ENCODE assay signal across 37 cellular contexts in the genomic region with DNA sequence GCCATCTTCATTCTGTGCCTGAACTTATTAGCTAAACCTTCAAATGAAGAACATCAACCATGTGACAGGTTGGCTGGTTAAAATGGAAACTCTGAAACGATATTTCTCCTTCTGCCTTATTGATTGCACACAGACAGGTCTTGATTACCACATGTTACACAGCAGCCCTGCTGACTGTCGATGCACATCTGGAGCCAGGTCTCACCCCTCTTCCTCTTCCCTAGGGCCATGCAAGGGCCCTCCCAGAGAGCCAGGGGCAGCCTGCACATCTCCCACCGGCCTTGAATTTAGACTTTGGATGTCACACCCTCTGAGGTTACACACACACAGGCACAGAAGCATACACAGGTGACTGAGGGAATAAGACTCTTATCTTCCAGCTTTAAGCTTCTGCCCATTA. TPM values are rescaled to one million over a fixed set of nuclear protein-coding genes. Genes with fewer than 3 reads are reported as not detected.
A peak's percentile ranks its signal among the peaks of the same experiment; 100 is the strongest.
DNase-seq lines count a peak whose midpoint lies in the region; ATAC-seq, FAIRE-seq and TF ChIP-seq lines count a peak whose summit lies in the region.
"Had no signal": no experiment of that assay in that cellular context is flagged by ENCODE, and none has a peak within 500 bp of the region (broad histone marks: within the 10 kb centered on the region; RNA-seq: fewer than 3 reads in every experiment).

No MANE protein-coding gene starts in this region.

- POLR2A ChIA-PET in HepG2 (lab: Yijun Ruan, JAX), result no interaction called here

- ATAC-seq in HepG2 (peak; percentile 54), right lobe of liver (no peak), GM21381 (IDR thresholded peaks at IDR 0.05; ENCODE audit: unreplicated experiment) (no peak)
- ATAC-seq: A549; CD8-positive, alpha-beta T cell had no signal

- FAIRE-seq in HepG2 (lab: Jason Lieb, UNC), result no peak
- peak; percentile 52 for FAIRE-seq in HTR-8/SVneo (lab: Jason Lieb, UNC)
- FAIRE-seq: A204.1, A549, D721Med had no signal

- no peak overlapping the region for H3K14ac ChIP-seq in mesenchymal stem cell (ENCODE audit: low read length in 2 of 2)
- no peak overlapping the region for H3K14ac ChIP-seq in trophoblast cell (ENCODE audit: low read length)

- H2AK5ac ChIP-seq in mesenchymal stem cell (ENCODE audit: low read length, severe bottlenecking) (no peak overlapping the region), trophoblast cell (ENCODE audit: low read length) (no peak overlapping the region)

- H3K79me2 ChIP-seq in HepG2 (ENCODE audit: insufficient read depth, low read length) (no peaks in the 10 kb centered on the region), trophoblast cell (ENCODE audit: control insufficient read depth, insufficient read depth, low read length, poor library complexity) (no peaks in the 10 kb centered on the region), MM.1S (ENCODE audit: low read length) (no peaks in the 10 kb centered on the region)

- no peak for TF ChIP-seq RAD21 in HepG2 (CRISPR knock-in tag; IDR thresholded peaks at IDR 0.05)

- no peaks in the 10 kb centered on the region for H3F3A ChIP-seq in MM.1S (ENCODE audit: insufficient read depth, low read length)

- H3K9me3 ChIP-seq in HepG2 (ENCODE audit: low read length) (no peaks in the 10 kb centered on the region), right lobe of liver (no peaks in the 10 kb centered on the region), mesenchymal stem cell (ENCODE audit: control insufficient read depth, low read length) (no peaks in the 10 kb centered on the region), trophoblast cell (ENCODE audit: insufficient read depth, low read depth, low read length) (peaks cover 2% of the 10 kb centered on the region), MM.1S (replicated peaks; ENCODE audit: insufficient read depth, low read length) (no peaks in the 10 kb centered on the region)
- H3K9me3 ChIP-seq: A549, BE2C, Caco-2 had no signal

- H3K18ac ChIP-seq in mesenchymal stem cell (ENCODE audit: low read depth in 1 of 2, low read length in 2 of 2) (no peak overlapping the region), trophoblast cell (ENCODE audit: low read length) (no peak overlapping the region)

- no peak for TF ChIP-seq CTCF in HepG2 (CRISPR knock-in tag; IDR thresholded peaks at IDR 0.05)
- no peak for TF ChIP-seq CTCF in right lobe of liver (IDR thresholded peaks at IDR 0.05)
- TF ChIP-seq CTCF in MM.1S (IDR thresholded peaks at IDR 0.05; ENCODE audit: low read length), result no peak

- H2BK5ac ChIP-seq in mesenchymal stem cell (ENCODE audit: low read depth, low read length, poor library complexity, severe bottlenecking) (no peak overlapping the region), trophoblast cell (ENCODE audit: low read depth, low read length, poor library complexity) (no peak overlapping the region)

- H3K36me3 ChIP-seq in HepG2 (replicated peaks in 1 of 2; ENCODE audit: control insufficient read depth in 1 of 2, insufficient read depth in 2 of 2, low read length in 2 of 2) (no peaks in the 10 kb centered on the region), right lobe of liver (no peaks in the 10 kb centered on the region), mesenchymal stem cell (ENCODE audit: control insufficient read depth in 1 of 2, insufficient read depth in 2 of 2, low read depth in 1 of 2, low read length in 2 of 2) (no peaks in the 10 kb centered on the region), trophoblast cell (ENCODE audit: control insufficient read depth in 1 of 2, insufficient read depth in 2 of 2, low read length in 2 of 2) (no peaks in the 10 kb centered on the region), MM.1S (replicated peaks; ENCODE audit: insufficient read depth, low read length) (no peaks in the 10 kb centered on the region)
- H3K36me3 ChIP-seq: BE2C; BLaER1; BLaER1 treated with 17β-estradiol and CSF1 and Interleukin-3, amounts not matched to agents 10 nM and 100 nM had no signal

- BruUV-seq in HepG2 (replicated peaks; lab: Mats Ljungman, UMichigan), result no TSS peak

- H3K27ac ChIP-seq in HepG2 (ENCODE audit: extremely low read length, insufficient read depth, low read length), result no peak overlapping the region
- H3K27ac ChIP-seq in right lobe of liver, result no peak overlapping the region
- H3K27ac ChIP-seq in mesenchymal stem cell (ENCODE audit: low read length, poor library complexity, severe bottlenecking), result no peak overlapping the region
- H3K27ac ChIP-seq in trophoblast cell (ENCODE audit: low read depth, low read length), result no peak overlapping the region
- no peak overlapping the region for H3K27ac ChIP-seq in MM.1S (ENCODE audit: low read length)
- H3K27ac ChIP-seq: 22Rv1; A549; BLaER1; BLaER1 treated with 17β-estradiol and CSF1 and Interleukin-3, amounts not matched to agents 10 nM and 100 nM; C4-2B had no signal

- H3K4ac ChIP-seq in mesenchymal stem cell (ENCODE audit: low read depth in 1 of 2, low read length in 2 of 2) (no peak overlapping the region), trophoblast cell (ENCODE audit: low read depth, low read length) (no peak overlapping the region)

- intact Hi-C loops in HepG2 (cut with micrococcal nuclease; ENCODE audit: unreplicated experiment) (no loop called here), right lobe of liver (cut with DNase I) (no loop called here)

- no peak overlapping the region for H4K91ac ChIP-seq in mesenchymal stem cell (ENCODE audit: low read length)
- H4K91ac ChIP-seq in trophoblast cell (ENCODE audit: low read depth, low read length), result no peak overlapping the region

- H2BK120ac ChIP-seq in mesenchymal stem cell (ENCODE audit: low read depth, low read length) (no peak overlapping the region), trophoblast cell (ENCODE audit: insufficient read depth, low read length, poor library complexity) (no peak overlapping the region)

- H3K23ac ChIP-seq in mesenchymal stem cell (ENCODE audit: low read length in 2 of 2) (no peak overlapping the region), trophoblast cell (ENCODE audit: low read length) (no peak overlapping the region)

- H3K4me3 ChIP-seq in HepG2 (replicated peaks in 1 of 3; ENCODE audit: insufficient read depth in 1 of 3, low read depth in 2 of 3, low read length in 3 of 3), result no peak overlapping the region
- no peak overlapping the region for H3K4me3 ChIP-seq in right lobe of liver
- H3K4me3 ChIP-seq in mesenchymal stem cell (ENCODE audit: insufficient read depth in 1 of 2, low read depth in 1 of 2, low read length in 2 of 2), result no peak overlapping the region
- no peak overlapping the region for H3K4me3 ChIP-seq in trophoblast cell (ENCODE audit: low read depth, low read length)
- no peak overlapping the region for H3K4me3 ChIP-seq in MM.1S (ENCODE audit: low read length)
- H3K4me3 ChIP-seq: A549; BLaER1; BLaER1 treated with 17β-estradiol and CSF1 and Interleukin-3, amounts not matched to agents 10 nM and 100 nM had no signal

- in situ Hi-C loops in HepG2 (cut with HindIII; ENCODE audit: extremely low pct_ligation_motif_present, low pct_unique_long_range_greater_than_20kb), result no loop called here

- H4K8ac ChIP-seq in mesenchymal stem cell (ENCODE audit: low read length), result peak overlapping the region; percentile 22
- H4K8ac ChIP-seq in trophoblast cell (ENCODE audit: low read depth, low read length), result no peak overlapping the region

- WGBS in HepG2 (ENCODE audit: low lambda C conversion rate), result 4% methylated on average over 3 of the region's 3 CpGs
- WGBS in right lobe of liver (ENCODE audit: insufficient coverage, low coverage, low lambda C conversion rate, missing lambda C conversion rate), result 54% methylated on average over 3 of the region's 3 CpGs
- 94% methylated on average over 2 of the region's 3 CpGs for WGBS in mesenchymal stem cell
- WGBS in trophoblast cell (ENCODE audit: extremely low coverage, insufficient coverage, insufficient read length), result no CpG with 5 or more reads among the region's 3 CpGs

- H3K79me1 ChIP-seq in mesenchymal stem cell (replicated peaks; ENCODE audit: low read length, poor library complexity, severe bottlenecking) (no peaks in the 10 kb centered on the region), trophoblast cell (ENCODE audit: low read length) (no peaks in the 10 kb centered on the region)

- H2BK15ac ChIP-seq in mesenchymal stem cell (ENCODE audit: low read depth, poor library complexity, severe bottlenecking), result no peak overlapping the region

- DNase-seq in HepG2 (ENCODE audit: low spot score), result no peak
- no peak for DNase-seq in right lobe of liver
- no peak for DNase-seq in HTR-8/SVneo (ENCODE audit: insufficient read length, low spot score)
- DNase-seq in mesenchymal stem cell, result no peak
- no peak for DNase-seq in trophoblast cell
- DNase-seq in MM.1S, result no peak
- DNase-seq in iPS-NIHi7 (ENCODE audit: extremely low spot score), result no peak
- DNase-seq: 8988T; ACHN; AML-193; BE2C; C1 segment of cervical spinal cord; Caco-2; Calu3; CD4-positive, alpha-beta memory T cell; CD4-positive, alpha-beta T cell; CD4-positive, CD25-positive, alpha-beta regulatory T cell; CD8-positive, alpha-beta memory T cell; CD8-positive, alpha-beta T cell; COR-L47; DMS 273 treated with DMSO at 0.1 percent for 48 hours; DMS153; DMS53; DMS79; DMS79 treated with DMSO at 0.1 percent for 48 hours; DND-41; EL had no signal

- no peak overlapping the region for H4K12ac ChIP-seq in trophoblast cell (ENCODE audit: low read depth, low read length)

- CTCF ChIA-PET in HepG2 (lab: Yijun Ruan, JAX; ENCODE audit: low intra/inter-chr PET ratio, low total read pairs), result no interaction called here

- H2BK12ac ChIP-seq in mesenchymal stem cell (ENCODE audit: low read length in 2 of 2) (no peak overlapping the region), trophoblast cell (ENCODE audit: low read length) (peak overlapping the region; percentile 67)

- no peak overlapping the region for H3K9ac ChIP-seq in HepG2 (ENCODE audit: insufficient read depth, low read depth, low read length)
- H3K9ac ChIP-seq in mesenchymal stem cell (ENCODE audit: low read length), result no peak overlapping the region
- no peak overlapping the region for H3K9ac ChIP-seq in trophoblast cell (ENCODE audit: low read length)
- H3K9ac ChIP-seq in MM.1S (ENCODE audit: low read length), result no peak overlapping the region
- H3K9ac ChIP-seq: BLaER1; BLaER1 treated with 17β-estradiol and CSF1 and Interleukin-3, amounts not matched to agents 10 nM and 100 nM had no signal

- H2AFZ ChIP-seq in HepG2 (ENCODE audit: low read length) (no peak overlapping the region), mesenchymal stem cell (ENCODE audit: low read depth, low read length) (no peak overlapping the region), trophoblast cell (ENCODE audit: insufficient read depth, low read length, poor library complexity) (no peak overlapping the region), MM.1S (ENCODE audit: low read length) (no peak overlapping the region)

- no peak for TF ChIP-seq EP300 in HepG2 (IDR thresholded peaks at IDR 0.05; ENCODE audit: low read depth in 2 of 2, low read length in 2 of 2)
- TF ChIP-seq EP300 in HepG2 (CRISPR knock-in tag; IDR thresholded peaks at IDR 0.05; ENCODE audit: borderline replicate concordance), result no peak

- H3K27me3 ChIP-seq in HepG2 (ENCODE audit: control insufficient read depth in 1 of 2, insufficient read depth in 2 of 2, low read length in 2 of 2) (peaks cover 0 to 26% of the 10 kb centered on the region in 2 experiments; a peak in 3 of 5 replicates), right lobe of liver (no peaks in the 10 kb centered on the region), mesenchymal stem cell (ENCODE audit: control insufficient read depth in 1 of 2, insufficient read depth in 1 of 2, low read length in 2 of 2) (no peaks in the 10 kb centered on the region), trophoblast cell (ENCODE audit: insufficient read depth, low read length) (no peaks in the 10 kb centered on the region), MM.1S (replicated peaks; ENCODE audit: insufficient read depth, low read length) (no peaks in the 10 kb centered on the region)
- H3K27me3 ChIP-seq: BE2C; BLaER1; BLaER1 treated with 17β-estradiol and CSF1 and Interleukin-3, amounts not matched to agents 10 nM and 100 nM had no signal

- peaks cover 12% of the 10 kb centered on the region for H3K4me1 ChIP-seq in HepG2 (ENCODE audit: insufficient read depth, low read length)
- H3K4me1 ChIP-seq in right lobe of liver, result no peaks in the 10 kb centered on the region
- no peaks in the 10 kb centered on the region for H3K4me1 ChIP-seq in mesenchymal stem cell (ENCODE audit: control insufficient read depth, insufficient read depth, low read depth, low read length)
- H3K4me1 ChIP-seq in trophoblast cell (ENCODE audit: control insufficient read depth in 1 of 2, insufficient read depth in 2 of 2, low read length in 2 of 2), result peaks cover 0 to 3% of the 10 kb centered on the region in 2 experiments
- no peaks in the 10 kb centered on the region for H3K4me1 ChIP-seq in MM.1S (ENCODE audit: low read length)
- H3K4me1 ChIP-seq: A549; BE2C; BLaER1; BLaER1 treated with 17β-estradiol and CSF1 and Interleukin-3, amounts not matched to agents 10 nM and 100 nM; Caco-2 had no signal

- TF ChIP-seq POLR2A in HepG2 (IDR thresholded peaks at IDR 0.05; ENCODE audit: insufficient read depth in 1 of 2, low read depth in 2 of 2, low read length in 2 of 2), result no peak
- TF ChIP-seq POLR2A in right lobe of liver (IDR thresholded peaks at IDR 0.05), result no peak

- H3K9me2 ChIP-seq in MM.1S (replicated peaks; ENCODE audit: insufficient read depth, low read length), result no peaks in the 10 kb centered on the region

- no peaks in the 10 kb centered on the region for H4K20me1 ChIP-seq in HepG2 (ENCODE audit: insufficient read depth, low read length)
- H4K20me1 ChIP-seq in MM.1S (ENCODE audit: insufficient read depth, low read length), result no peaks in the 10 kb centered on the region
- H4K20me1 ChIP-seq: BLaER1; BLaER1 treated with 17β-estradiol and CSF1 and Interleukin-3, amounts not matched to agents 10 nM and 100 nM had no signal

- H3K4me2 ChIP-seq in HepG2 (ENCODE audit: low read depth, low read length), result no peak overlapping the region
- no peak overlapping the region for H3K4me2 ChIP-seq in mesenchymal stem cell (ENCODE audit: low read length, poor library complexity, severe bottlenecking)
- no peak overlapping the region for H3K4me2 ChIP-seq in trophoblast cell (ENCODE audit: low read length)
- H3K4me2 ChIP-seq in MM.1S (ENCODE audit: low read depth, low read length), result no peak overlapping the region
- H3K4me2 ChIP-seq: A549; BLaER1; BLaER1 treated with 17β-estradiol and CSF1 and Interleukin-3, amounts not matched to agents 10 nM and 100 nM had no signal

RNA-seq across cellular contexts. Expression of a gene that starts 45.1 kb away (rescaled TPM):
- total RNA-seq in HepG2 (2016; rRNA removed; fragmentation: Illumina TruSeq; extraction: Trizol) (0.38 TPM in 1 of 2 replicates, not detected in the other), right lobe of liver (1 to 10 TPM in 3 of 6 experiments, under 1 TPM in 2, not detected in 1; 0.25 to 1.7 (median 1.4) TPM)
- not detected in 2 replicates for total RNA-seq in HepG2 (2016; cell fraction: cytosol; rRNA removed; fragmentation: Illumina TruSeq; extraction: Trizol; ENCODE audit: low read depth)
- 0.15 and 0.19 TPM in 2 replicates for total RNA-seq in HepG2 (2016; cell fraction: insoluble cytoplasmic fraction; rRNA removed; fragmentation: Illumina TruSeq; extraction: Trizol)
- total RNA-seq in HepG2 (2016; cell fraction: membrane; rRNA removed; fragmentation: Illumina TruSeq; extraction: Trizol), result 0.17 TPM in 1 of 2 replicates, not detected in the other
- 0.50 TPM in 1 of 2 replicates, not detected in the other for total RNA-seq in HepG2 (2016; cell fraction: nucleus; rRNA removed; fragmentation: Illumina TruSeq; extraction: Trizol)
- polyA plus RNA-seq in HepG2 (2011; rRNA removed), result 3.3 and 3.8 TPM in 2 replicates
- polyA plus RNA-seq in HepG2 (2011; cell fraction: cytosol; rRNA removed), result 1.6 and 1.7 TPM in 2 replicates
- polyA plus RNA-seq in HepG2 (2011; cell fraction: nucleus; rRNA removed), result 21.5 and 25.6 TPM in 2 replicates
- 5.7 and 7.4 TPM in 2 replicates for polyA plus RNA-seq in HepG2 (2012)
- polyA plus RNA-seq in HepG2 (2016; cell fraction: cytosol; fragmentation: Illumina TruSeq; extraction: Trizol; ENCODE audit: low read depth), result not detected in 2 replicates
- polyA plus RNA-seq in HepG2 (2016; cell fraction: insoluble cytoplasmic fraction; fragmentation: Illumina TruSeq; extraction: Trizol; ENCODE audit: low read depth), result 0.28 TPM in 1 of 2 replicates, not detected in the other
- 0.09 and 0.35 TPM in 2 replicates for polyA plus RNA-seq in HepG2 (2016; cell fraction: membrane; fragmentation: Illumina TruSeq; extraction: Trizol; ENCODE audit: low read depth)
- polyA plus RNA-seq in HepG2 (2016; cell fraction: nucleus; fragmentation: Illumina TruSeq; extraction: Trizol; ENCODE audit: insufficient read depth, low read depth), result 1.4 and 1.9 TPM in 2 replicates
- 1.8 TPM in 1 of 2 replicates, not detected in the other for polyA minus RNA-seq in HepG2 (2011; rRNA and poly(A)+ RNA removed; ENCODE audit: low replicate concordance)
- polyA minus RNA-seq in HepG2 (2011; cell fraction: cytosol; rRNA and poly(A)+ RNA removed), result 0.59 and 0.88 TPM in 2 replicates
- polyA minus RNA-seq in HepG2 (2011; cell fraction: nucleus; rRNA and poly(A)+ RNA removed), result 2.5 and 3.3 TPM in 2 replicates
- 8.1 TPM for polyA plus RNA-seq in mesenchymal stem cell (2013, experiment 1 of 2)
- 7.9 TPM for polyA plus RNA-seq in mesenchymal stem cell (2013, experiment 2 of 2)
- 3.7 and 3.9 TPM in 2 replicates for polyA plus RNA-seq in trophoblast cell (2013)
- total RNA-seq: A172; CD4-positive, alpha-beta memory T cell; CD4-positive, CD25-positive, alpha-beta regulatory T cell; CD8-positive, alpha-beta memory T cell had no signal
- polyA plus RNA-seq: CD14-positive monocyte; CD4-positive, alpha-beta memory T cell; CD4-positive, CD25-positive, alpha-beta regulatory T cell; CD8-positive, alpha-beta memory T cell had no signal
